ENCODE assay signal across 21 cellular contexts in genomic region chr9:99785010-99785590, GRCh38. TPM values are rescaled to one million over a fixed set of nuclear protein-coding genes. Genes with fewer than 3 reads are reported as not detected.
DNase-seq lines count a peak whose midpoint lies in the region; ATAC-seq lines count a peak whose summit lies in the region.
"Had no signal": no experiment of that assay in that cellular context is flagged by ENCODE, and none has a peak within 500 bp of the region (broad histone marks: within the 10 kb centered on the region; RNA-seq: fewer than 3 reads in every experiment).

No MANE protein-coding gene starts in this region.

- no peaks in the 10 kb centered on the region for H3K27me3 ChIP-seq in H7 (ENCODE audit: control insufficient read depth, insufficient read depth, low read length)
- H3K27me3 ChIP-seq: BLaER1 treated with 17β-estradiol and CSF1 and Interleukin-3, amounts not matched to agents 10 nM and 100 nM had no signal

- H3K36me3 Mint-ChIP-seq in memory B cell = no peaks in the 10 kb centered on the region
- H3K36me3 Mint-ChIP-seq in activated T-helper 17 cell treated with anti-CD3 and anti-CD28 coated beads, Interleukin-2, amount 50 U/mL, for 72 hours (ENCODE audit: low read depth) = no peaks in the 10 kb centered on the region

- peak overlapping the region; percentile 36 for H3K27ac Mint-ChIP-seq in memory B cell
- H3K27ac Mint-ChIP-seq in activated T-helper 17 cell treated with anti-CD3 and anti-CD28 coated beads, Interleukin-2, amount 50 U/mL, for 72 hours = no peak overlapping the region
- H3K27ac Mint-ChIP-seq: CD4-positive, alpha-beta T cell had no signal

- no peaks in the 10 kb centered on the region for H3K27me3 Mint-ChIP-seq in memory B cell
- peaks cover 32% of the 10 kb centered on the region for H3K27me3 Mint-ChIP-seq in activated T-helper 17 cell treated with anti-CD3 and anti-CD28 coated beads, Interleukin-2, amount 50 U/mL, for 72 hours

- no peak overlapping the region for H3K4me3 ChIP-seq in H7 (ENCODE audit: insufficient read depth, low read depth, low read length)
- H3K4me3 ChIP-seq: BLaER1 treated with 17β-estradiol and CSF1 and Interleukin-3, amounts not matched to agents 10 nM and 100 nM; SK-N-MC had no signal

- no peak overlapping the region for H3K4me3 Mint-ChIP-seq in memory B cell
- H3K4me3 Mint-ChIP-seq in activated T-helper 17 cell treated with anti-CD3 and anti-CD28 coated beads, Interleukin-2, amount 50 U/mL, for 72 hours = no peak overlapping the region
- H3K4me3 Mint-ChIP-seq: CD4-positive, alpha-beta T cell had no signal

- H3K36me3 ChIP-seq in H7 (replicated peaks; ENCODE audit: control insufficient read depth, insufficient read depth, low read length) = no peaks in the 10 kb centered on the region
- H3K36me3 ChIP-seq: BLaER1 treated with 17β-estradiol and CSF1 and Interleukin-3, amounts not matched to agents 10 nM and 100 nM had no signal

- H3K4me1 Mint-ChIP-seq in memory B cell = peaks cover 5% of the 10 kb centered on the region
- no peaks in the 10 kb centered on the region for H3K4me1 Mint-ChIP-seq in activated T-helper 17 cell treated with anti-CD3 and anti-CD28 coated beads, Interleukin-2, amount 50 U/mL, for 72 hours

- no peak for ATAC-seq in memory B cell (ENCODE audit: low read depth)
- no peak for ATAC-seq in activated T-helper 17 cell treated with anti-CD3 and anti-CD28 coated beads, Interleukin-2, amount 50 U/mL, for 72 hours (replicated peaks)
- no peak for ATAC-seq in HG03571 (IDR thresholded peaks at IDR 0.05; ENCODE audit: unreplicated experiment)
- ATAC-seq in HG03196 (IDR thresholded peaks at IDR 0.05; ENCODE audit: unreplicated experiment) = no peak

- peak; percentile 13 for DNase-seq in H7
- DNase-seq in NCI-H69 (lab: John Stamatoyannopoulos, UW) = peak; percentile 22
- DNase-seq in iPS DF 4.7 (ENCODE audit: extremely low read depth, low spot score) = peak; percentile 16
- no peak for DNase-seq in memory B cell (ENCODE audit: low spot score in 2 of 2)
- DNase-seq in cerebellum (ENCODE audit: low spot score) = no peak
- DNase-seq: AML-193; CD4-positive, alpha-beta T cell; HCEC 1CT; KBM-7; NCI-H1105 treated with DMSO at 0.1 percent for 48 hours; NCI-H146; NCI-H1930; NCI-H446 treated with DMSO at 0.1 percent for 48 hours; NCI-H526 treated with DMSO at 0.1 percent for 48 hours; SIG-M5 had no signal

- no peaks in the 10 kb centered on the region for H3K9me3 Mint-ChIP-seq in memory B cell
- no peaks in the 10 kb centered on the region for H3K9me3 Mint-ChIP-seq in activated T-helper 17 cell treated with anti-CD3 and anti-CD28 coated beads, Interleukin-2, amount 50 U/mL, for 72 hours
- H3K9me3 Mint-ChIP-seq: CD4-positive, alpha-beta T cell had no signal

RNA-seq across cellular contexts. Expression of gene NR4A3, which starts 36.6 kb away (rescaled TPM):
- 0.10 and 0.18 TPM in 2 replicates for total RNA-seq in H7 (2014; rRNA removed; shearing (Covaris generic))
- 10 to 100 TPM in 1 of 2 donors, 1 to 10 TPM in 1; 4.8 to 42.0 TPM for total RNA-seq in activated T-helper 17 cell treated with anti-CD3 and anti-CD28 coated beads, Interleukin-2, amount 50 U/mL, for 72 hours
- 1.3 TPM for total RNA-seq in cerebellum
- total RNA-seq: G401 had no signal

Comparison
In these comparisons a context has a peak if more than half of its experiments do, and no peak if none do; other contexts are left out.
1. DNase-seq: peak in H7 (single experiment), NCI-H69 (single experiment) and iPS DF 4.7 (single experiment); none in memory B cell (0 of 2) and cerebellum (single experiment).